ENCODE assay signal across 9 cellular contexts in the genomic region with DNA sequence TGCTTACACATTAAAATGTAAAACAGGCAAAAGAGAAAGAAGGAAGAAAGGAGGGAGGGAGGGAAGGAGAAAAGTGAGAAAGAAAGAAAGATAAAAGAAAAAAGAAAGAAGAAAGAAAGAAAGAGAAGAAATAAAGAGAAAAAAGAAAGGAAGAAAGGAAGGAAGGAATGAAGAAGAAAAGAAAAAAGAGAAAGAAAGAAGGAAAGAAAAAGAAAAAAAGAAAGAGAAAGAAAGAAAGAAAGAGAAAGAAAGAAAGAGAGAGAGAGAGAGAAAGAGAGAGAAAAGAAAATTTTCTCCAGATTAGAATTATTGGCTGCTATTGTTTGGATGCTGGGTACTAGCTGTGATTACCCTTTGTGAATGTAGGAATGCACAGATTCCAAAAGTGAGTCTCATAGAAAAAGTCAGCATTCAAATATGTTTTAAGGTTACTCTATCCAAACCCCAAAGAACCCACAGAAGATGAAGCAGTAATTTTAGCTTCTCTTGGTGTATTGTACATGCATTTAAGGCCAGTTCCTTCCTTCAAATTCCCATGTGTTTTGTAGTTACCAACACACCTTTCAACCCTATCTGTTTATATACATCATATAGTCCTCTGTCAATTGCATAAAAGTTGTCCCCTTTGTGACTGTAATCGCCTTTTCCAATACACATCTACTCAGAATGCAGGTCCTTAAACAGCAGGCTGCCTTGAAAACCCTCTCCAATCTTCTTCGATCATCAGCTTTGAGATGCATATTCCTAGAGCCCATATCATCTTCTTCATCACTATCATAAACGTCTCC. TPM values are rescaled to one million over a fixed set of nuclear protein-coding genes. Genes with fewer than 3 reads are reported as not detected.
DNase-seq lines count a peak whose midpoint lies in the region; ATAC-seq and TF ChIP-seq lines count a peak whose summit lies in the region.
"Had no signal": no experiment of that assay in that cellular context is flagged by ENCODE, and none has a peak within 500 bp of the region (broad histone marks: within the 10 kb centered on the region; RNA-seq: fewer than 3 reads in every experiment).

No MANE protein-coding gene starts in this region.

- no peaks in the 10 kb centered on the region for H3K9me3 Mint-ChIP-seq in activated naive CD8-positive, alpha-beta T cell treated with anti-CD3 and anti-CD28 coated beads for 36 hours

- peaks cover 40% of the 10 kb centered on the region for H3K4me1 Mint-ChIP-seq in activated naive CD8-positive, alpha-beta T cell treated with anti-CD3 and anti-CD28 coated beads for 36 hours

- peak overlapping the region; percentile 76 to 83 for H3K9ac ChIP-seq in stomach smooth muscle (ENCODE audit: low read length in 2 of 2)

- H3K4me3 ChIP-seq in DOHH2 (ENCODE audit: low read length) (peak overlapping the region; percentile 83), stomach smooth muscle (ENCODE audit: low read length in 2 of 2) (peak overlapping the region; percentile 95 to 98)

- peaks cover 56% of the 10 kb centered on the region for H3K4me1 ChIP-seq in DOHH2 (ENCODE audit: control insufficient read depth, low read length)
- H3K4me1 ChIP-seq in stomach smooth muscle (ENCODE audit: control insufficient read depth, insufficient read depth, low read length) = peaks cover 11% of the 10 kb centered on the region

- peaks cover 14% of the 10 kb centered on the region for H3K9me3 ChIP-seq in DOHH2 (ENCODE audit: control insufficient read depth, insufficient read depth, low read length)
- H3K9me3 ChIP-seq in stomach smooth muscle (ENCODE audit: control insufficient read depth in 2 of 2, low read length in 2 of 2) = no peaks in the 10 kb centered on the region

- no peaks in the 10 kb centered on the region for H3K27me3 Mint-ChIP-seq in activated naive CD8-positive, alpha-beta T cell treated with anti-CD3 and anti-CD28 coated beads for 36 hours

- H3K4me2 ChIP-seq in DOHH2 (ENCODE audit: low read length) = peak overlapping the region; percentile 84

- H3K36me3 Mint-ChIP-seq in activated naive CD8-positive, alpha-beta T cell treated with anti-CD3 and anti-CD28 coated beads for 36 hours = peaks cover 23% of the 10 kb centered on the region

- H3K4me3 Mint-ChIP-seq in activated naive CD8-positive, alpha-beta T cell treated with anti-CD3 and anti-CD28 coated beads for 36 hours = peak overlapping the region; percentile 99

- no peaks in the 10 kb centered on the region for H4K20me1 ChIP-seq in DOHH2 (ENCODE audit: control insufficient read depth, insufficient read depth, low read depth, low read length)

- H3K27ac Mint-ChIP-seq in activated naive CD8-positive, alpha-beta T cell treated with anti-CD3 and anti-CD28 coated beads for 36 hours = peak overlapping the region; percentile 91

- ATAC-seq in HG02943 (IDR thresholded peaks at IDR 0.05; ENCODE audit: low read depth, unreplicated experiment) (peak; percentile 3), left lobe of liver (no peak)

- H3K27me3 ChIP-seq in DOHH2 (ENCODE audit: control insufficient read depth, low read length) (no peaks in the 10 kb centered on the region), stomach smooth muscle (ENCODE audit: control insufficient read depth in 1 of 2, insufficient read depth in 2 of 2, low read length in 2 of 2) (no peaks in the 10 kb centered on the region)

- peaks cover 12% of the 10 kb centered on the region for H3F3A ChIP-seq in DOHH2 (ENCODE audit: control insufficient read depth, insufficient read depth)

- no peaks in the 10 kb centered on the region for H3K79me2 ChIP-seq in DOHH2 (ENCODE audit: control insufficient read depth, low read length)

- no peak overlapping the region; the same call in 1 of the 2 replicates for H3K27ac ChIP-seq in DOHH2 (ENCODE audit: low read depth, low read length)
- peak overlapping the region; percentile 82 for H3K27ac ChIP-seq in stomach smooth muscle (ENCODE audit: low read length)

- DNase-seq in activated naive CD8-positive, alpha-beta T cell treated with anti-CD3 and anti-CD28 coated beads for 36 hours = no peak
- DNase-seq in inferior parietal cortex (ENCODE audit: extremely low spot score) (peak; percentile 42), HPDE6-E6E7 (ENCODE audit: extremely low spot score) (no peak), activated gamma-delta T cell treated with Interleukin-2 at 50 U/mL for 16 hours (no peak), left lobe of liver (ENCODE audit: low spot score) (no peak)

- H3K9me2 ChIP-seq in DOHH2 (replicated peaks; ENCODE audit: control insufficient read depth, low read length) = no peaks in the 10 kb centered on the region

- no peak for TF ChIP-seq CTCF in DOHH2 (IDR thresholded peaks at IDR 0.05; ENCODE audit: low read depth, low read length, poor library complexity, severe bottlenecking)

- H3K36me3 ChIP-seq in DOHH2 (ENCODE audit: control insufficient read depth, low read length) (peaks cover 17% of the 10 kb centered on the region), stomach smooth muscle (ENCODE audit: control insufficient read depth in 2 of 2, insufficient read depth in 2 of 2, low read length in 2 of 2) (peaks cover 2 to 4% of the 10 kb centered on the region in 2 donors)

RNA-seq across cellular contexts. Expression of gene FAM111A, which starts 0.8 kb away (rescaled TPM):
- 10 to 100 TPM; 85.7 to 91.7 TPM for total RNA-seq in activated naive CD8-positive, alpha-beta T cell treated with anti-CD3 and anti-CD28 coated beads for 36 hours
- total RNA-seq in left lobe of liver = 9.3 TPM

RNA-seq across cellular contexts. Expression of gene DTX4, which starts 30.1 kb away (rescaled TPM):
- total RNA-seq in activated naive CD8-positive, alpha-beta T cell treated with anti-CD3 and anti-CD28 coated beads for 36 hours = under 1 TPM; 0.10 to 0.49 TPM
- total RNA-seq in left lobe of liver = 19.9 TPM

RNA-seq across cellular contexts. Expression of gene FAM111B, which starts 34.8 kb away (rescaled TPM):
- total RNA-seq in activated naive CD8-positive, alpha-beta T cell treated with anti-CD3 and anti-CD28 coated beads for 36 hours = 10 to 100 TPM; 46.1 to 50.4 TPM
- total RNA-seq in left lobe of liver = 0.23 TPM

RNA-seq across cellular contexts. Expression of gene GLYATL1B, which starts 55.8 kb away (rescaled TPM):
- total RNA-seq in activated naive CD8-positive, alpha-beta T cell treated with anti-CD3 and anti-CD28 coated beads for 36 hours = not detected
- 0.68 TPM for total RNA-seq in left lobe of liver
- total RNA-seq: activated CD8-positive, alpha-beta memory T cell treated with anti-CD3 and anti-CD28 coated beads for 36 hours had no signal

Comparison
In these comparisons a context has a peak if more than half of its experiments do, and no peak if none do; other contexts are left out.
1. RNA of gene DTX4, which starts 30.1 kb away (total RNA-seq): 19.9 TPM in left lobe of liver (single experiment); 0.10 to 0.49 TPM in activated naive CD8-positive, alpha-beta T cell treated with anti-CD3 and anti-CD28 coated beads for 36 hours; every median in the first group is over 10 times any median in the second.
2. RNA of gene FAM111B, which starts 34.8 kb away (total RNA-seq): 46.1 to 50.4 TPM in activated naive CD8-positive, alpha-beta T cell treated with anti-CD3 and anti-CD28 coated beads for 36 hours; 0.23 TPM in left lobe of liver (single experiment); every median in the first group is over 10 times any median in the second.